8 cellular contexts compared by ENCODE assay signal in genomic region chr9:122264360-122265264, GRCh38. TPM values are rescaled to one million over a fixed set of nuclear protein-coding genes. Genes with fewer than 3 reads are reported as not detected.
DNase-seq lines count a peak whose midpoint lies in the region.

Gene MRRF, plus strand, starts transcription at chr9:122264882. Its CDS starts 6,010 bp downstream, at chr9:122270892.
Gene RBM18, minus strand, starts transcription at chr9:122264840. Its CDS starts 3,348 bp downstream, at chr9:122261492.

- H3K4me1 ChIP-seq in SJSA1 (replicated peaks) (peaks cover 15% of the 10 kb centered on the region), neuron (ENCODE audit: insufficient read depth, low read length) (peaks cover 16% of the 10 kb centered on the region)

- H3K9me3 ChIP-seq in SJSA1 (replicated peaks) (no peaks in the 10 kb centered on the region), neuron (ENCODE audit: low read length) (no peaks in the 10 kb centered on the region)

- H3K36me3 ChIP-seq in H7 (replicated peaks; ENCODE audit: control insufficient read depth, insufficient read depth, low read length) (no peaks in the 10 kb centered on the region; the same call in none of the 2 replicates), SJSA1 (peaks cover 22% of the 10 kb centered on the region), neuron (ENCODE audit: insufficient read depth, low read length) (peaks cover 19% of the 10 kb centered on the region)

- H3K4me3 ChIP-seq in H7 (ENCODE audit: insufficient read depth, low read depth, low read length) = peak within 1 kb of the TSS; percentile 83
- H3K4me3 ChIP-seq in SJSA1 = peak within 1 kb of the TSS; percentile 65
- peak within 1 kb of the TSS; percentile 74 for H3K4me3 ChIP-seq in neuron (ENCODE audit: low read length)

- in situ Hi-C loops in G401 (cut with HindIII; ENCODE audit: low sequenced_read_pairs) = no loop called here

- H3K27ac ChIP-seq in SJSA1 = peak within 1 kb of the TSS; percentile 90

- H3K27me3 ChIP-seq in H7 (ENCODE audit: control insufficient read depth, insufficient read depth, low read length) (no peaks in the 10 kb centered on the region), SJSA1 (replicated peaks) (no peaks in the 10 kb centered on the region), neuron (ENCODE audit: insufficient read depth, low read length) (no peaks in the 10 kb centered on the region)

- DNase-seq in G401 (ENCODE audit: low spot score) (peak; percentile 90), H7 (peak; percentile 93), M059J (ENCODE audit: low read depth) (peak; percentile 90), SJSA1 (ENCODE audit: low read depth in 1 of 2, low spot score in 2 of 2) (peak; percentile 86 to 95), foreskin melanocyte (peak; percentile 89), stromal cell of bone marrow (ENCODE audit: low read depth) (peak; percentile 74)
- DNase-seq in activated naive CD4-positive, alpha-beta T cell (lab: John Stamatoyannopoulos, UW) = peak; percentile 61 to 81 (median 70)

- peak within 1 kb of the TSS; percentile 72 for H2AFZ ChIP-seq in neuron (ENCODE audit: low read depth, low read length)

RNA-seq across cellular contexts. Expression of gene MRRF, which starts in this region (rescaled TPM):
- 36.3 and 88.6 TPM in 2 replicates for total RNA-seq in G401 (2014; rRNA removed; shearing (Covaris generic))
- total RNA-seq in H7 (2014; rRNA removed; shearing (Covaris generic)) = 26.2 and 36.2 TPM in 2 replicates
- 27.3 and 37.9 TPM in 2 replicates for total RNA-seq in M059J (2014; rRNA removed; shearing (Covaris generic))
- total RNA-seq in SJSA1 (2014; rRNA removed; shearing (Covaris generic)) = 21.8 and 26.6 TPM in 2 replicates

RNA-seq across cellular contexts. Expression of gene RBM18, which starts in this region (rescaled TPM):
- total RNA-seq in G401 (2014; rRNA removed; shearing (Covaris generic)) = 15.7 and 22.4 TPM in 2 replicates
- 5.6 and 13.0 TPM in 2 replicates for total RNA-seq in H7 (2014; rRNA removed; shearing (Covaris generic))
- total RNA-seq in M059J (2014; rRNA removed; shearing (Covaris generic)) = 12.6 and 18.1 TPM in 2 replicates
- total RNA-seq in SJSA1 (2014; rRNA removed; shearing (Covaris generic)) = 9.8 and 17.6 TPM in 2 replicates

Comparison
In these comparisons a context has a peak if more than half of its experiments do, and no peak if none do; other contexts are left out.
1. Peak in every context shown above with its lines: DNase-seq, H3K4me3 ChIP-seq and H3K27ac ChIP-seq.